ENCODE assay signal across 20 cellular contexts in the genomic region with DNA sequence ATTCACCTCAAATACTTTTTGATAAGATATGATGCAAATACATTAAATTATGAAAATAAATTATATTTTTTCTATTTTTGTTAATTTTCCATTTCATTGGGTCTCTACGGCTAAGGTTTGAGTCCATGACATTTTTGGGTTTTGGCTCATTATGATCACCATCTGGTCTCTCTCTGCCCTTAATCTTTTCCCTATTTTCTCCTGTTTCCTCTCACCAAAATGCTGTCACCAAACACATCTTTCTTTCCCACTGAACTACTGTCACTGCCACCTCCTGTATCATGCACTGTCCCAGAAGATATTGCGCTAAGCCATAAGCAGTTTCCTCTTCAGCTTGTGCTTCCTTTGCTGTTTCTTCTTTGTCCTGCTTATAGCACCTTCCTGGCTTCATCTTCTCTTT.
"Had no signal": no experiment of that assay in that cellular context is flagged by ENCODE, and none has a peak within 500 bp of the region (broad histone marks: within the 10 kb centered on the region; RNA-seq: fewer than 3 reads in every experiment).

No MANE protein-coding gene starts in this region.

- ATAC-seq: activated CD8-positive, alpha-beta T cell treated with anti-CD3 and anti-CD28 coated beads for 36 hours; activated naive CD8-positive, alpha-beta T cell treated with anti-CD3 and anti-CD28 coated beads, Interleukin-2, amount 50 U/mL, for 24 hours; esophagus mucosa; gastroesophageal sphincter; heart right ventricle; left lung; right lobe of liver; stimulated activated naive CD8-positive, alpha-beta T cell treated with anti-CD3 and anti-CD28 coated beads, Interleukin-15, amount 100 ng/mL, for 72 hours had no signal

- H3K36me3 Mint-ChIP-seq: brain, naive B cell, type B pancreatic cell had no signal

- H3K4me3 Mint-ChIP-seq: activated CD4-positive, alpha-beta T cell treated with anti-CD3 and anti-CD28 coated beads, Interleukin-2, amount 10 ng/mL, durations not matched to agents 24 days and 14 days; activated CD8-positive, alpha-beta T cell treated with anti-CD3 and anti-CD28 coated beads for 36 hours; activated naive CD8-positive, alpha-beta T cell treated with anti-CD3 and anti-CD28 coated beads, Interleukin-2, amount 50 U/mL, for 24 hours; brain; stimulated activated naive CD8-positive, alpha-beta T cell treated with anti-CD3 and anti-CD28 coated beads, Interleukin-15, amount 100 ng/mL, for 72 hours; type B pancreatic cell had no signal

- H3K27me3 Mint-ChIP-seq: activated CD4-positive, alpha-beta T cell treated with anti-CD3 and anti-CD28 coated beads, Interleukin-2, amount 10 ng/mL, durations not matched to agents 24 days and 14 days; activated CD8-positive, alpha-beta T cell treated with anti-CD3 and anti-CD28 coated beads for 36 hours; activated naive CD8-positive, alpha-beta T cell treated with anti-CD3 and anti-CD28 coated beads, Interleukin-2, amount 50 U/mL, for 24 hours; brain; naive B cell; stimulated activated naive CD8-positive, alpha-beta T cell treated with anti-CD3 and anti-CD28 coated beads, Interleukin-15, amount 100 ng/mL, for 72 hours had no signal

- H3K27ac Mint-ChIP-seq: activated CD4-positive, alpha-beta T cell treated with anti-CD3 and anti-CD28 coated beads, Interleukin-2, amount 10 ng/mL, durations not matched to agents 24 days and 14 days; activated CD8-positive, alpha-beta T cell treated with anti-CD3 and anti-CD28 coated beads for 36 hours; activated naive CD8-positive, alpha-beta T cell treated with anti-CD3 and anti-CD28 coated beads, Interleukin-2, amount 50 U/mL, for 24 hours; activated T-helper 2 cell treated with anti-CD3 and anti-CD28 coated beads, Interferon-gamma antibody, Interleukin-2, Interleukin-4, amounts not matched to agents 10 μg/mL and 5 μg/mL and 100 μg/mL, durations not matched to agents 14 hours and 24 hours and 36 hours; stimulated activated naive CD8-positive, alpha-beta T cell treated with anti-CD3 and anti-CD28 coated beads, Interleukin-15, amount 100 ng/mL, for 72 hours; type B pancreatic cell had no signal

- DNase-seq: activated CD4-positive, alpha-beta T cell treated with anti-CD3 and anti-CD28 coated beads, Interleukin-2, amount 10 ng/mL, durations not matched to agents 24 days and 14 days; activated CD8-positive, alpha-beta T cell treated with anti-CD3 and anti-CD28 coated beads for 36 hours; activated naive CD4-positive, alpha-beta T cell treated with Interleukin-2 at 50 U/mL for 16 hours; activated naive CD8-positive, alpha-beta T cell treated with anti-CD3 and anti-CD28 coated beads, Interleukin-2, amount 50 U/mL, for 24 hours; activated T-cell treated with anti-CD3 and anti-CD28 coated beads, Interleukin-2, amount 50 U/mL, for 1 hour; anterior cingulate cortex; heart right ventricle; left lung; mammary epithelial cell; naive B cell; right lobe of liver; small intestine; stimulated activated CD4-positive, alpha-beta T cell treated with anti-CD3 and anti-CD28 coated beads, Interleukin-4, amount 100 ng/mL, for 1 hour; stimulated activated naive CD8-positive, alpha-beta T cell treated with anti-CD3 and anti-CD28 coated beads, Interleukin-15, amount 100 ng/mL, for 72 hours; T1000 had no signal

- H3K9me3 Mint-ChIP-seq: activated CD4-positive, alpha-beta T cell treated with anti-CD3 and anti-CD28 coated beads, Interleukin-2, amount 10 ng/mL, durations not matched to agents 24 days and 14 days; activated CD8-positive, alpha-beta T cell treated with anti-CD3 and anti-CD28 coated beads for 36 hours; activated naive CD8-positive, alpha-beta T cell treated with anti-CD3 and anti-CD28 coated beads, Interleukin-2, amount 50 U/mL, for 24 hours; activated T-helper 2 cell treated with anti-CD3 and anti-CD28 coated beads, Interferon-gamma antibody, Interleukin-2, Interleukin-4, amounts not matched to agents 10 μg/mL and 5 μg/mL and 100 μg/mL, durations not matched to agents 14 hours and 24 hours and 36 hours; type B pancreatic cell had no signal
